ENCODE assay signal across 14 cellular contexts in the genomic region with DNA sequence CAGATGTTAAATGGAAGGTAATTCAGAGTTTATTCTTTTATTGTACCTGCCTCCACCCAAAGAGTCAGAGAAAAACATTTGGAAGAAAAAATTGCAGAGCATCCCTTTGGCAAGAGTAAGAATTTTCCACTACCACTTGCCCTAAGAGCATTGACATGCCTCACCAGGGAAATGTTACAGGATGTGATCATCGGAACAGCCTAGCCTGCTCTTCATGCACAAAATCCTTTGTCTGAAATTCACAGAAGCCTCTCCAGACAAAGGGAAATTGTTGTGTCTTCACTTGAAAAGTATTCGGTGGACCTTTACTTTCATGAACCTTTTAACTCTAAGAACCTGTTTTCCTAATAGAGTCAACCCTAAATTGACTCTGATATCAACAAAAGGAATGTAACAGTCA.
DNase-seq lines count a peak whose midpoint lies in the region; ATAC-seq and TF ChIP-seq lines count a peak whose summit lies in the region.
"Had no signal": no experiment of that assay in that cellular context is flagged by ENCODE, and none has a peak within 500 bp of the region (broad histone marks: within the 10 kb centered on the region; RNA-seq: fewer than 3 reads in every experiment).

No MANE protein-coding gene starts in this region.

- H3K36me3 ChIP-seq in ACC112 (ENCODE audit: insufficient read depth, low read length) (peaks cover 28% of the 10 kb centered on the region), muscle layer of duodenum (ENCODE audit: control insufficient read depth in 1 of 2, insufficient read depth in 2 of 2, low read length in 2 of 2) (peaks cover 3 to 15% of the 10 kb centered on the region in 2 donors)
- H3K36me3 ChIP-seq: prostate gland had no signal

- H3K27ac ChIP-seq in ACC112 (ENCODE audit: low read depth, low read length) (peak overlapping the region; percentile 92), muscle layer of duodenum (ENCODE audit: low read length) (peak overlapping the region; percentile 37)
- H3K27ac ChIP-seq: prostate gland had no signal

- H3K27me3 ChIP-seq in ACC112 (ENCODE audit: insufficient read depth, low read length): no peaks in the 10 kb centered on the region
- no peaks in the 10 kb centered on the region for H3K27me3 ChIP-seq in muscle layer of duodenum (ENCODE audit: low read depth, low read length)

- DNase-seq in fibroblast of mammary gland (ENCODE audit: low read depth) (peak; percentile 53), SKM-1 treated with dmso at 0.1 percent for 144 hours (lab: John Stamatoyannopoulos, UW; ENCODE audit: unreplicated experiment) (no peak), NCI-H510A (lab: John Stamatoyannopoulos, UW) (no peak), NAMALWA (ENCODE audit: low spot score) (no peak)
- no peak for DNase-seq in activated effector memory CD4-positive, alpha-beta T cell treated with Interleukin-2 at 50 U/mL for 16 hours
- DNase-seq: activated B cell treated with CpG ODN at 0.5 μM for 24 hours; effector memory CD4-positive, alpha-beta T cell; islet precursor cell; NCI-H2029 had no signal

- ATAC-seq in SK-N-SH treated with all-trans-retinoic acid at 6 μM for 48 hours: peak; percentile 29; the same call in 2 of the 3 replicates
- ATAC-seq: Panc1 had no signal

- TF ChIP-seq CTCF in fibroblast of mammary gland (conservative IDR thresholded peaks at IDR 0.05; ENCODE audit: control insufficient read depth, insufficient read depth, low read depth, low read length): no peak

- no peak overlapping the region for H2AFZ ChIP-seq in ACC112 (ENCODE audit: low read length, unreplicated experiment)

- H3K4me3 ChIP-seq in ACC112 (ENCODE audit: low read depth, low read length) (no peak overlapping the region), fibroblast of mammary gland (ENCODE audit: control insufficient read depth, low read depth, low read length) (no peak overlapping the region), muscle layer of duodenum (ENCODE audit: low read depth in 1 of 2, low read length in 2 of 2) (no peak overlapping the region)
- H3K4me3 ChIP-seq: prostate gland had no signal

- H3K9me3 ChIP-seq in muscle layer of duodenum (ENCODE audit: control insufficient read depth in 1 of 2, low read length in 2 of 2): no peaks in the 10 kb centered on the region
- H3K9me3 ChIP-seq: prostate gland had no signal

- peaks cover 54% of the 10 kb centered on the region for H3K4me1 ChIP-seq in ACC112 (ENCODE audit: control insufficient read depth, insufficient read depth, low read length, unreplicated experiment)
- peaks cover 9 to 34% of the 10 kb centered on the region in 2 donors for H3K4me1 ChIP-seq in muscle layer of duodenum (ENCODE audit: control insufficient read depth in 1 of 2, insufficient read depth in 2 of 2, low read length in 2 of 2)
- H3K4me1 ChIP-seq: prostate gland had no signal

- H3K79me2 ChIP-seq in ACC112 (ENCODE audit: control insufficient read depth, insufficient read depth, low read length, unreplicated experiment): peaks cover 72% of the 10 kb centered on the region

TF ChIP-seq in SK-N-SH treated with all-trans-retinoic acid at 6 μM for 48 hours, 23 proteins besides CTCF, POLR2A, EP300 and RAD21:
- TF ChIP-seq GLIS3 (CRISPR knock-in tag; IDR thresholded peaks at IDR 0.05) (no peak), RARB (CRISPR knock-in tag; IDR thresholded peaks at IDR 0.05) (no peak), TOX (CRISPR knock-in tag; IDR thresholded peaks at IDR 0.05; ENCODE audit: borderline replicate concordance) (no peak)
